Comparison of ENCODE assay signal across 8 cellular contexts in genomic region chr14:74459289-74459946, GRCh38. TPM values are rescaled to one million over a fixed set of nuclear protein-coding genes. Genes with fewer than 3 reads are reported as not detected.
DNase-seq lines count a peak whose midpoint lies in the region; ATAC-seq, FAIRE-seq and TF ChIP-seq lines count a peak whose summit lies in the region.

No MANE protein-coding gene starts in this region.

- H3K4me1 ChIP-seq in H1 (replicated peaks in 1 of 4; ENCODE audit: control insufficient read depth in 3 of 4, insufficient read depth in 4 of 4, low read length in 3 of 4) (peaks cover 0 to 3% (median 2%) of the 10 kb centered on the region in 4 experiments; a peak in 5 of 7 replicates), prostate gland (replicated peaks) (no peaks in the 10 kb centered on the region)
- H3K4me1 ChIP-seq in effector memory CD4-positive, alpha-beta T cell (ENCODE audit: control insufficient read depth, insufficient read depth, low read length, poor library complexity, severe bottlenecking), result no peaks in the 10 kb centered on the region

- no peak overlapping the region for H2BK20ac ChIP-seq in H1 (ENCODE audit: low read length)

- no peaks in the 10 kb centered on the region for H3K27me3 Mint-ChIP-seq in neural crest cell (ENCODE audit: low read depth)

- H3K79me1 ChIP-seq in H1 (ENCODE audit: low read depth, low read length), result no peaks in the 10 kb centered on the region

- H3K18ac ChIP-seq in H1 (ENCODE audit: extremely low read depth, low read length), result no peak overlapping the region

- no peaks in the 10 kb centered on the region for H3K27me3 ChIP-seq in WERI-Rb-1 (ENCODE audit: insufficient read depth, low read depth, severe bottlenecking)
- no peaks in the 10 kb centered on the region for H3K27me3 ChIP-seq in H1 (replicated peaks in 1 of 4; ENCODE audit: control insufficient read depth in 3 of 4, extremely low read depth in 1 of 4, insufficient read depth in 3 of 4, low read length in 3 of 4)
- no peaks in the 10 kb centered on the region for H3K27me3 ChIP-seq in prostate gland (replicated peaks; ENCODE audit: insufficient read depth)
- no peaks in the 10 kb centered on the region for H3K27me3 ChIP-seq in effector memory CD4-positive, alpha-beta T cell (replicated peaks; ENCODE audit: control insufficient read depth, insufficient read depth, low read length, poor library complexity, severe bottlenecking)

- H3K9me3 ChIP-seq in WERI-Rb-1 (ENCODE audit: severe bottlenecking), result peaks cover under 1% of the 10 kb centered on the region
- H3K9me3 ChIP-seq in H1 (ENCODE audit: insufficient read depth in 2 of 2, low read depth in 1 of 2, low read length in 1 of 2), result peaks cover 0 to 5% of the 10 kb centered on the region in 2 experiments; a peak in 3 of 4 replicates
- H3K9me3 ChIP-seq in prostate gland, result no peaks in the 10 kb centered on the region
- H3K9me3 ChIP-seq in effector memory CD4-positive, alpha-beta T cell (ENCODE audit: control insufficient read depth, low read length), result no peaks in the 10 kb centered on the region

- intact Hi-C loops in prostate gland (cut with DNase I), result no loop called here

- H2BK5ac ChIP-seq in H1 (ENCODE audit: low read depth, low read length), result 0 out of 2 replicates have a peak overlapping the region, but pooled peaks have one; percentile 44

- H2AFZ ChIP-seq in H1 (ENCODE audit: low read length), result no peak overlapping the region

- peak overlapping the region; percentile 84; the same call in 1 of the 2 replicates for H2BK12ac ChIP-seq in H1 (ENCODE audit: low read depth, low read length)

- 77% methylated on average over 10 of the region's 10 CpGs; no CpG with 5 or more reads in 1 of the 2 experiments for WGBS in H1 (ENCODE audit: extremely low coverage in 1 of 2, insufficient coverage in 1 of 2, insufficient read length in 1 of 2, insufficient replicate concordance in 2 of 2, low coverage in 1 of 2, low lambda C conversion rate in 2 of 2, missing lambda C conversion rate in 1 of 2), 2 experiments
- WGBS in prostate gland, result 56% methylated on average over 10 of the region's 10 CpGs

- H3K9ac ChIP-seq in H1 (replicated peaks in 1 of 4; ENCODE audit: extremely low read depth in 1 of 4, low read depth in 3 of 4, low read length in 3 of 4), result no peak overlapping the region

- TF ChIP-seq CTCF in WERI-Rb-1 (IDR thresholded peaks at IDR 0.05; ENCODE audit: low read depth, low read length) (peak; percentile 87), H1 (IDR thresholded peaks at IDR 0.05; ENCODE audit: control extremely low read depth in 1 of 3, insufficient read depth in 1 of 3, low read depth in 1 of 3, low read length in 3 of 3) (peak; percentile 68 to 89 (median 87)), neural crest cell (conservative IDR thresholded peaks at IDR 0.05) (peak; percentile 57), prostate gland (IDR thresholded peaks at IDR 0.05) (peak in 2 of 4 experiments; percentile 5 to 45)

- FAIRE-seq in H1 (lab: Jason Lieb, UNC), result peak; percentile 89

- H3K23me2 ChIP-seq in H1 (ENCODE audit: low read depth, low read length), result no peaks in the 10 kb centered on the region

- H3K27ac ChIP-seq in WERI-Rb-1 (peak overlapping the region; percentile 99), H1 (ENCODE audit: low read depth, low read length) (no peak overlapping the region), prostate gland (no peak overlapping the region)
- no peak overlapping the region for H3K27ac ChIP-seq in effector memory CD4-positive, alpha-beta T cell (ENCODE audit: insufficient read depth, low read length, poor library complexity, severe bottlenecking)

- H3K4me3 Mint-ChIP-seq in neural crest cell, result no peak overlapping the region

- H3K79me2 ChIP-seq in H1 (ENCODE audit: control insufficient read depth in 1 of 2, insufficient read depth in 2 of 2, low read length in 2 of 2), result no peaks in the 10 kb centered on the region

- H3K4me3 ChIP-seq in WERI-Rb-1 (ENCODE audit: low read depth, low read length) (no peak overlapping the region), H1 (ENCODE audit: extremely low read depth in 1 of 4, insufficient read depth in 2 of 4, low read depth in 3 of 4, low read length in 4 of 4) (no peak overlapping the region), prostate gland (no peak overlapping the region)
- H3K4me3 ChIP-seq in effector memory CD4-positive, alpha-beta T cell (ENCODE audit: insufficient read depth, low read depth, low read length, poor library complexity, severe bottlenecking), result no peak overlapping the region

- no peak overlapping the region for H3K23ac ChIP-seq in H1 (ENCODE audit: insufficient read length)

- POLR2A ChIA-PET in H1 (lab: Charles Lee; ENCODE audit: partially characterized antibody), result interaction anchor here (1.2 to 1.6 kb wide), 4 partner anchors 12 to 157 kb away, joined by 3 to 4 read pairs (median 3); partner anchors contain the start of gene ABCD4

- ATAC-seq in GM19395 (IDR thresholded peaks at IDR 0.05; ENCODE audit: unreplicated experiment), result no peak

- H3K36me3 Mint-ChIP-seq in neural crest cell (ENCODE audit: low read depth), result no peaks in the 10 kb centered on the region

- H4K8ac ChIP-seq in H1 (ENCODE audit: extremely low read depth, insufficient read depth, low read length), result no peak overlapping the region

- TF ChIP-seq RAD21 in H1 (IDR thresholded peaks at IDR 0.05 in 1 of 2, conservative IDR thresholded peaks at IDR 0.05 in 1 of 2; ENCODE audit: low read depth in 2 of 2, low read length in 2 of 2), result peak; percentile 38 to 69; a peak in 3 of 4 replicates

- CTCF ChIA-PET in H1 (lab: Charles Lee; ENCODE audit: partially characterized antibody), result interaction anchor here (0.6 to 18.2 kb wide), 39 partner anchors 9 to 603 kb away, joined by 3 to 181 read pairs (median 7); no protein-coding TSS in a partner anchor

- no peak overlapping the region for H3K4ac ChIP-seq in H1 (replicated peaks; ENCODE audit: insufficient read length, low read depth, low read length)

- no peak overlapping the region for H2BK15ac ChIP-seq in H1 (ENCODE audit: low read length)

- H3K27ac Mint-ChIP-seq in neural crest cell (ENCODE audit: unreplicated experiment), result no peak overlapping the region

- DNase-seq in ELF-1 (ENCODE audit: low read depth, low spot score) (peak; percentile 69), HT-29 (ENCODE audit: low spot score) (peak; percentile 25), WERI-Rb-1 (peak; percentile 85), H1 (ENCODE audit: low read depth in 1 of 2, low spot score in 2 of 2) (peak; percentile 33 to 84), neural crest cell (ENCODE audit: low read depth, low spot score) (peak; percentile 43), prostate gland (ENCODE audit: low spot score) (no peak)
- no peak for DNase-seq in effector memory CD4-positive, alpha-beta T cell

- peaks cover 4% of the 10 kb centered on the region for H3K4me1 Mint-ChIP-seq in neural crest cell

- TF ChIP-seq POLR2A in H1 (IDR thresholded peaks at IDR 0.05; ENCODE audit: control extremely low read depth in 1 of 2, low read depth in 2 of 2, low read length in 2 of 2) (no peak), prostate gland (IDR thresholded peaks at IDR 0.05) (no peak)

- no peak overlapping the region for H4K5ac ChIP-seq in H1 (ENCODE audit: insufficient read length, low read depth, low read length)

- TF ChIP-seq EP300 in H1 (IDR thresholded peaks at IDR 0.05; ENCODE audit: borderline replicate concordance in 1 of 2, low read depth in 2 of 2, low read length in 2 of 2), result no peak

- no peak overlapping the region for H4K91ac ChIP-seq in H1 (replicated peaks; ENCODE audit: insufficient read length, low read length)

- no peak overlapping the region for H3K56ac ChIP-seq in H1 (replicated peaks; ENCODE audit: insufficient read length, low read depth, low read length)

- H2AK5ac ChIP-seq in H1 (ENCODE audit: low read depth, low read length), result no peak overlapping the region

- H2BK120ac ChIP-seq in H1 (replicated peaks; ENCODE audit: low read depth, low read length), result no peak overlapping the region

- H3K36me3 ChIP-seq in WERI-Rb-1, result no peaks in the 10 kb centered on the region
- 0 out of 8 replicates have a peak, but pooled peaks cover 0 to 4% (median 0%) of the 10 kb centered on the region in 4 experiments for H3K36me3 ChIP-seq in H1 (ENCODE audit: control insufficient read depth in 2 of 4, insufficient read depth in 4 of 4, low read length in 3 of 4)
- H3K36me3 ChIP-seq in prostate gland, result no peaks in the 10 kb centered on the region
- no peaks in the 10 kb centered on the region for H3K36me3 ChIP-seq in effector memory CD4-positive, alpha-beta T cell (ENCODE audit: control insufficient read depth, insufficient read depth, low read length)

- no peaks in the 10 kb centered on the region for H3K9me3 Mint-ChIP-seq in neural crest cell

- H3K4me2 ChIP-seq in H1 (ENCODE audit: insufficient read depth in 1 of 2, low read depth in 2 of 2, low read length in 2 of 2), result no peak overlapping the region

- H4K20me1 ChIP-seq in H1 (replicated peaks in 1 of 2; ENCODE audit: control insufficient read depth in 1 of 2, insufficient read depth in 2 of 2, low read length in 2 of 2), result no peaks in the 10 kb centered on the region

- no peak overlapping the region for H3K14ac ChIP-seq in H1 (ENCODE audit: insufficient read length)

RNA-seq across cellular contexts. Expression of gene SYNDIG1L, which starts 33.4 kb away (rescaled TPM):
- not detected in 2 replicates for total RNA-seq in HT-29 (2014; rRNA removed; shearing (Covaris generic))
- 3.0 and 3.5 TPM in 2 replicates for total RNA-seq in H1 (2021; fragmentation: NEBNext Ultra II Directional; extraction: Animal tissue kit (Norgen Biotek cat#: 25700))
- 2.5 and 3.2 TPM in 2 replicates for polyA plus RNA-seq in H1 (2011; rRNA removed)
- polyA plus RNA-seq in H1 (2011; cell fraction: cytosol; rRNA removed), result 2.4 TPM
- 2.9 TPM for polyA plus RNA-seq in H1 (2011; cell fraction: nucleus; rRNA removed)
- 1.7 to 3.5 TPM (median 2.9 TPM) in 4 replicates for polyA plus RNA-seq in H1 (2012, experiment 1 of 2)
- 2.8 TPM for polyA plus RNA-seq in H1 (2012, experiment 2 of 2)
- 3.0 TPM for polyA plus RNA-seq in H1 (2013, experiment 1 of 2)
- 2.5 TPM for polyA plus RNA-seq in H1 (2013, experiment 2 of 2)
- 1.5 and 2.5 TPM in 2 replicates for polyA minus RNA-seq in H1 (2011; rRNA and poly(A)+ RNA removed)
- 1.8 TPM for polyA minus RNA-seq in H1 (2011; cell fraction: cytosol; rRNA and poly(A)+ RNA removed)
- polyA minus RNA-seq in H1 (2011; cell fraction: nucleus; rRNA and poly(A)+ RNA removed), result 0.90 TPM
- total RNA-seq in neural crest cell (not detected in 2 replicates), prostate gland (under 1 TPM; 0.09 to 0.34 TPM)

RNA-seq across cellular contexts. Expression of gene NPC2, which starts 33.7 kb away (rescaled TPM):
- total RNA-seq in HT-29 (2014; rRNA removed; shearing (Covaris generic)), result 108 and 141 TPM in 2 replicates
- total RNA-seq in H1 (2021; fragmentation: NEBNext Ultra II Directional; extraction: Animal tissue kit (Norgen Biotek cat#: 25700)), result 168 and 178 TPM in 2 replicates
- polyA plus RNA-seq in H1 (2011; rRNA removed), result 258 and 287 TPM in 2 replicates
- polyA plus RNA-seq in H1 (2011; cell fraction: cytosol; rRNA removed), result 273 TPM
- 288 TPM for polyA plus RNA-seq in H1 (2011; cell fraction: nucleus; rRNA removed)
- polyA plus RNA-seq in H1 (2012, experiment 1 of 2), result 283 to 375 TPM (median 345 TPM) in 4 replicates
- 241 TPM for polyA plus RNA-seq in H1 (2012, experiment 2 of 2)
- 424 TPM for polyA plus RNA-seq in H1 (2013, experiment 1 of 2)
- 546 TPM for polyA plus RNA-seq in H1 (2013, experiment 2 of 2)
- 253 and 295 TPM in 2 replicates for polyA minus RNA-seq in H1 (2011; rRNA and poly(A)+ RNA removed)
- 120 TPM for polyA minus RNA-seq in H1 (2011; cell fraction: cytosol; rRNA and poly(A)+ RNA removed)
- polyA minus RNA-seq in H1 (2011; cell fraction: nucleus; rRNA and poly(A)+ RNA removed), result 120 TPM
- total RNA-seq in neural crest cell (106 and 108 TPM in 2 replicates), prostate gland (100 to 1,000 TPM; 625 to 762 TPM)

RNA-seq across cellular contexts. Expression of gene ISCA2, which starts 34.1 kb away (rescaled TPM):
- total RNA-seq in HT-29 (2014; rRNA removed; shearing (Covaris generic)), result 12.7 and 16.3 TPM in 2 replicates
- 43.5 and 51.5 TPM in 2 replicates for total RNA-seq in H1 (2021; fragmentation: NEBNext Ultra II Directional; extraction: Animal tissue kit (Norgen Biotek cat#: 25700))
- polyA plus RNA-seq in H1 (2011; rRNA removed), result 58.2 and 78.6 TPM in 2 replicates
- polyA plus RNA-seq in H1 (2011; cell fraction: cytosol; rRNA removed), result 56.9 TPM
- 14.9 TPM for polyA plus RNA-seq in H1 (2011; cell fraction: nucleus; rRNA removed)
- 29.6 to 43.0 TPM (median 33.9 TPM) in 4 replicates for polyA plus RNA-seq in H1 (2012, experiment 1 of 2)
- polyA plus RNA-seq in H1 (2012, experiment 2 of 2), result 100 TPM
- polyA plus RNA-seq in H1 (2013, experiment 1 of 2), result 37.6 TPM
- polyA plus RNA-seq in H1 (2013, experiment 2 of 2), result 40.2 TPM
- polyA minus RNA-seq in H1 (2011; rRNA and poly(A)+ RNA removed), result 13.1 and 13.7 TPM in 2 replicates
- 20.4 TPM for polyA minus RNA-seq in H1 (2011; cell fraction: cytosol; rRNA and poly(A)+ RNA removed)
- 8.2 TPM for polyA minus RNA-seq in H1 (2011; cell fraction: nucleus; rRNA and poly(A)+ RNA removed)
- total RNA-seq in neural crest cell (37.8 and 40.6 TPM in 2 replicates), prostate gland (10 to 100 TPM; 23.5 to 25.5 TPM)

Comparison
In these comparisons a context has a peak if more than half of its experiments do, and no peak if none do; other contexts are left out.
1. DNase-seq: peak in ELF-1 (single experiment), HT-29 (single experiment), WERI-Rb-1 (single experiment), H1 (2 of 2) and neural crest cell (single experiment); none in prostate gland (single experiment) and effector memory CD4-positive, alpha-beta T cell (0 of 3).